9 cellular contexts compared by ENCODE assay signal in genomic region chr18:5424903-5425302, GRCh38.
DNase-seq lines count a peak whose midpoint lies in the region; ATAC-seq and TF ChIP-seq lines count a peak whose summit lies in the region.
"Had no signal": no experiment of that assay in that cellular context is flagged by ENCODE, and none has a peak within 500 bp of the region (broad histone marks: within the 10 kb centered on the region; RNA-seq: fewer than 3 reads in every experiment).

No MANE protein-coding gene starts in this region.

- H3K27me3 Mint-ChIP-seq in GM23338 (ENCODE audit: insufficient read depth, low read depth, poor library complexity): no peaks in the 10 kb centered on the region
- H3K27me3 Mint-ChIP-seq in endothelial cell (ENCODE audit: unreplicated experiment): no peaks in the 10 kb centered on the region
- H3K27me3 Mint-ChIP-seq in T-helper 2 cell treated with Interferon-gamma antibody and Interleukin-4, amounts not matched to agents 5 μg/mL and 100 μg/mL, for 36 hours (ENCODE audit: low read depth): peaks cover 3% of the 10 kb centered on the region

- H3K36me3 ChIP-seq in GM23338 (ENCODE audit: insufficient read depth): no peaks in the 10 kb centered on the region

- no peaks in the 10 kb centered on the region for H3K4me1 ChIP-seq in GM23338 (ENCODE audit: insufficient read depth)

- H3K9me3 Mint-ChIP-seq in GM23338 (no peaks in the 10 kb centered on the region), endothelial cell (ENCODE audit: unreplicated experiment) (no peaks in the 10 kb centered on the region)
- no peaks in the 10 kb centered on the region for H3K9me3 Mint-ChIP-seq in T-helper 2 cell treated with Interferon-gamma antibody and Interleukin-4, amounts not matched to agents 5 μg/mL and 100 μg/mL, for 36 hours

- TF ChIP-seq CTCF in GM23338 (conservative IDR thresholded peaks at IDR 0.05; ENCODE audit: low read depth in 2 of 2) (peak; percentile 61 to 77), endothelial cell (IDR thresholded peaks at IDR 0.05; ENCODE audit: unreplicated experiment) (peak; percentile 74)

- H3K4me3 Mint-ChIP-seq in GM23338: no peak overlapping the region
- no peak overlapping the region for H3K4me3 Mint-ChIP-seq in endothelial cell (ENCODE audit: unreplicated experiment)
- H3K4me3 Mint-ChIP-seq in T-helper 2 cell treated with Interferon-gamma antibody and Interleukin-4, amounts not matched to agents 5 μg/mL and 100 μg/mL, for 36 hours: no peak overlapping the region

- no peaks in the 10 kb centered on the region for H3K27me3 ChIP-seq in GM23338 (ENCODE audit: insufficient read depth)

- H3K9me2 ChIP-seq in GM23338 (ENCODE audit: insufficient read depth): no peaks in the 10 kb centered on the region

- H3K4me3 ChIP-seq in GM23338: no peak overlapping the region
- H3K4me3 ChIP-seq: SK-N-MC had no signal

- H3K4me2 ChIP-seq in GM23338: no peak overlapping the region

- H3F3A ChIP-seq in GM23338 (replicated peaks; ENCODE audit: low read depth): no peaks in the 10 kb centered on the region

- no peaks in the 10 kb centered on the region for H4K20me1 ChIP-seq in GM23338 (replicated peaks; ENCODE audit: insufficient read depth)

- no peak overlapping the region for H2AFZ ChIP-seq in GM23338

- peak; percentile 37 for DNase-seq in DMS79 (lab: John Stamatoyannopoulos, UW)
- DNase-seq in GM23338 (ENCODE audit: low spot score): peak; percentile 71
- peak; percentile 6 for DNase-seq in NCI-H526 treated with DMSO at 0.1 percent for 48 hours (lab: John Stamatoyannopoulos, UW)
- peak; percentile 17 for DNase-seq in endothelial cell (ENCODE audit: low spot score)
- peak; percentile 30 for DNase-seq in retina
- DNase-seq in T-helper 2 cell treated with Interferon-gamma antibody and Interleukin-4, amounts not matched to agents 5 μg/mL and 100 μg/mL, for 36 hours (ENCODE audit: low spot score): no peak
- DNase-seq in DMS153 treated with DMSO at 0.1 percent for 48 hours (lab: John Stamatoyannopoulos, UW; ENCODE audit: unreplicated experiment): no peak

- H3K79me2 ChIP-seq in GM23338 (replicated peaks; ENCODE audit: insufficient read depth): no peaks in the 10 kb centered on the region

- H3K27ac ChIP-seq in GM23338 (ENCODE audit: low read depth): no peak overlapping the region
- H3K27ac ChIP-seq: SK-N-MC had no signal

- H3K27ac Mint-ChIP-seq in GM23338: no peak overlapping the region
- no peak overlapping the region for H3K27ac Mint-ChIP-seq in endothelial cell (ENCODE audit: unreplicated experiment)
- no peak overlapping the region for H3K27ac Mint-ChIP-seq in T-helper 2 cell treated with Interferon-gamma antibody and Interleukin-4, amounts not matched to agents 5 μg/mL and 100 μg/mL, for 36 hours

- H3K36me3 Mint-ChIP-seq in GM23338 (ENCODE audit: low read depth) (no peaks in the 10 kb centered on the region), endothelial cell (ENCODE audit: low read depth, unreplicated experiment) (no peaks in the 10 kb centered on the region)
- no peaks in the 10 kb centered on the region for H3K36me3 Mint-ChIP-seq in T-helper 2 cell treated with Interferon-gamma antibody and Interleukin-4, amounts not matched to agents 5 μg/mL and 100 μg/mL, for 36 hours (ENCODE audit: low read depth)

- H3K4me1 Mint-ChIP-seq in GM23338: no peaks in the 10 kb centered on the region; the same call in 2 of the 3 replicates
- H3K4me1 Mint-ChIP-seq in endothelial cell (ENCODE audit: unreplicated experiment): no peaks in the 10 kb centered on the region
- no peaks in the 10 kb centered on the region for H3K4me1 Mint-ChIP-seq in T-helper 2 cell treated with Interferon-gamma antibody and Interleukin-4, amounts not matched to agents 5 μg/mL and 100 μg/mL, for 36 hours (ENCODE audit: low read depth)

- ATAC-seq in GM23338 (peak; percentile 62), HG03460 (IDR thresholded peaks at IDR 0.05; ENCODE audit: unreplicated experiment) (no peak)

TF ChIP-seq in GM23338, 12 proteins besides CTCF, POLR2A, EP300 and RAD21:
- TF ChIP-seq NANOG (IDR thresholded peaks at IDR 0.05; ENCODE audit: borderline replicate concordance) (no peak), ZNF331 (CRISPR knock-in tag; IDR thresholded peaks at IDR 0.05; ENCODE audit: low read depth) (no peak), REST (IDR thresholded peaks at IDR 0.05; ENCODE audit: unreplicated experiment) (no peak), POLR2AphosphoS5 (IDR thresholded peaks at IDR 0.05; ENCODE audit: low read depth) (no peak), ZNF462 (CRISPR knock-in tag; IDR thresholded peaks at IDR 0.05) (no peak)
TF ChIP-seq in GM23338: peak in this region for 0.

Comparison
In these comparisons a context has a peak if more than half of its experiments do, and no peak if none do; other contexts are left out.
1. DNase-seq: peak in DMS79 (single experiment), GM23338 (single experiment), NCI-H526 treated with DMSO at 0.1 percent for 48 hours (single experiment), endothelial cell (single experiment) and retina (single experiment); none in T-helper 2 cell treated with Interferon-gamma antibody and Interleukin-4, amounts not matched to agents 5 μg/mL and 100 μg/mL, for 36 hours (single experiment) and DMS153 treated with DMSO at 0.1 percent for 48 hours (single experiment).